Comparison of ENCODE assay signal across 1 cellular context in the genomic region with DNA sequence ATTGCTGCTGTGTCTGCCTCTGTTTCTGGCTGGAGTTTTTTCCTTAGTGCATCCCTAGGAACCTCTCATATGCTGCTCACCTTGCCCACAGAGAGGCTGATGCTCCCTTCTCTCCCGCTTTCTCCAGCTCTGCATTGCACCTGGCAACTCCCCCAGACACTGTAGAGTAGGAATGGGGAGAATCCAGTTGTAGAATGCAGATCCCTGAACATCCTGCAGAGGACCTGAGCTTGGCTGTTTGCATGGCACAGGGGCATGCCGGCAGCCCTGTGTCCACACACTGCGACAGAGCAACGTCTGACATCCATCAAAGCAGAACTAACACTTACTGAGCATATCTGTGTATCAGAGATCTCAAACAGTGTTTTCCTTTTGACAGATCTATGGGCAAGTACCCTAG.
TF ChIP-seq lines count a peak whose summit lies in the region.

No MANE protein-coding gene starts in this region.

TF ChIP-seq in WTC11, 78 proteins besides CTCF, POLR2A, EP300 and RAD21 (continued from another document):
- no peak for TF ChIP-seq NFATC4 (CRISPR knock-in tag; IDR thresholded peaks at IDR 0.05)
